Comparison of ENCODE assay signal across 18 cellular contexts in genomic region chr4:36337665-36338064, GRCh38.
"Had no signal": no experiment of that assay in that cellular context is flagged by ENCODE, and none has a peak within 500 bp of the region (broad histone marks: within the 10 kb centered on the region; RNA-seq: fewer than 3 reads in every experiment).

No MANE protein-coding gene starts in this region.

- H3K4me3 Mint-ChIP-seq: activated CD8-positive, alpha-beta T cell treated with anti-CD3 and anti-CD28 coated beads, Interleukin-2, amount 10 ng/mL, durations not matched to agents 7 days and 5 days; activated naive CD8-positive, alpha-beta T cell; activated T-cell treated with anti-CD3 and anti-CD28 coated beads, Interleukin-2, amount 50 U/mL, for 4 hours; nephron progenitor cell; type B pancreatic cell had no signal

- H3K27ac Mint-ChIP-seq: activated CD8-positive, alpha-beta T cell treated with anti-CD3 and anti-CD28 coated beads, Interleukin-2, amount 10 ng/mL, durations not matched to agents 7 days and 5 days; nephron progenitor cell; type B pancreatic cell had no signal

- DNase-seq: activated CD4-positive, alpha-beta T cell treated with anti-CD3 and anti-CD28 coated beads for 48 hours; activated CD4-positive, CD25-positive, alpha-beta regulatory T cell; activated CD8-positive, alpha-beta T cell treated with anti-CD3 and anti-CD28 coated beads, Interleukin-2, amount 10 ng/mL, durations not matched to agents 7 days and 5 days; activated gamma-delta T cell treated with Interleukin-2 at 50 U/mL for 16 hours; activated T-cell treated with anti-CD3 and anti-CD28 coated beads, Interleukin-2, amount 50 U/mL, for 4 hours; cerebellar nuclear complex; effector CD4-positive, alpha-beta T cell; hypothalamus; lower lobe of right lung; nephron progenitor cell; nucleus accumbens; stimulated activated CD4-positive, alpha-beta T cell treated with anti-CD3 and anti-CD28 coated beads, Interleukin-4, amount 100 ng/mL, for 1 hour; stomach; testis had no signal

- H3K36me3 Mint-ChIP-seq: activated naive CD8-positive, alpha-beta T cell; type B pancreatic cell had no signal

- H3K9me3 Mint-ChIP-seq: activated T-cell treated with anti-CD3 and anti-CD28 coated beads, Interleukin-2, amount 50 U/mL, for 4 hours; nephron progenitor cell; type B pancreatic cell had no signal

- H3K4me3 ChIP-seq: lower lobe of right lung, smooth muscle cell, stomach, testis had no signal

- ATAC-seq: activated CD8-positive, alpha-beta T cell treated with anti-CD3 and anti-CD28 coated beads, Interleukin-2, amount 10 ng/mL, durations not matched to agents 7 days and 5 days; activated T-cell treated with anti-CD3 and anti-CD28 coated beads, Interleukin-2, amount 50 U/mL, for 4 hours; lower lobe of right lung; sciatic nerve had no signal
